1 cellular context compared by ENCODE assay signal in genomic region chr15:89457086-89457485, GRCh38.
A peak's percentile ranks its signal among the peaks of the same experiment; 100 is the strongest.
TF ChIP-seq lines count a peak whose summit lies in the region.

No MANE protein-coding gene starts in this region.

TF ChIP-seq in IMR-90, 13 proteins besides CTCF, POLR2A, EP300 and RAD21 (continued from another document):
- peak; percentile 81 for TF ChIP-seq USF2 (IDR thresholded peaks at IDR 0.05; ENCODE audit: low read depth, low read length)
